Comparison of ENCODE assay signal across 11 cellular contexts in genomic region chr4:174119818-174120217, GRCh38.
A peak's percentile ranks its signal among the peaks of the same experiment; 100 is the strongest.
DNase-seq lines count a peak whose midpoint lies in the region; ATAC-seq and TF ChIP-seq lines count a peak whose summit lies in the region.
"Had no signal": no experiment of that assay in that cellular context is flagged by ENCODE, and none has a peak within 500 bp of the region (broad histone marks: within the 10 kb centered on the region; RNA-seq: fewer than 3 reads in every experiment).

No MANE protein-coding gene starts in this region.

- no peak overlapping the region for H3K27ac ChIP-seq in SJCRH30
- H3K27ac ChIP-seq in Peyer's patch = peak overlapping the region in 1 of 4 donors; percentile 30

- H3K36me3 ChIP-seq in SJCRH30 (no peaks in the 10 kb centered on the region), Peyer's patch (no peaks in the 10 kb centered on the region)

- no peaks in the 10 kb centered on the region for H3K9me3 ChIP-seq in SJCRH30 (replicated peaks)
- no peaks in the 10 kb centered on the region for H3K9me3 ChIP-seq in Peyer's patch

- H3K9me3 Mint-ChIP-seq in Calu3 (ENCODE audit: low read depth, unreplicated experiment) = no peaks in the 10 kb centered on the region
- H3K9me3 Mint-ChIP-seq: activated CD4-positive, alpha-beta T cell treated with anti-CD3 and anti-CD28 coated beads, Interleukin-2, amount 10 ng/mL, durations not matched to agents 24 days and 14 days; CD8-positive, alpha-beta memory T cell had no signal

- H3K4me3 Mint-ChIP-seq in Calu3 (ENCODE audit: low read depth, unreplicated experiment) = peak overlapping the region; percentile 76
- H3K4me3 Mint-ChIP-seq: activated CD4-positive, alpha-beta T cell treated with anti-CD3 and anti-CD28 coated beads, Interleukin-2, amount 10 ng/mL, durations not matched to agents 24 days and 14 days; CD8-positive, alpha-beta memory T cell had no signal

- H3K36me3 Mint-ChIP-seq in Calu3 (ENCODE audit: insufficient read depth, unreplicated experiment) = peaks cover 6% of the 10 kb centered on the region
- H3K36me3 Mint-ChIP-seq: CD8-positive, alpha-beta memory T cell had no signal

- H3K27me3 Mint-ChIP-seq in Calu3 (ENCODE audit: unreplicated experiment) = no peaks in the 10 kb centered on the region

- no peak overlapping the region for H3K27ac Mint-ChIP-seq in Calu3 (ENCODE audit: unreplicated experiment)
- H3K27ac Mint-ChIP-seq: activated CD4-positive, alpha-beta T cell treated with anti-CD3 and anti-CD28 coated beads, Interleukin-2, amount 10 ng/mL, durations not matched to agents 24 days and 14 days had no signal

- no peak for TF ChIP-seq CTCF in Calu3 (IDR thresholded peaks at IDR 0.05; ENCODE audit: unreplicated experiment)
- no peak for TF ChIP-seq CTCF in fibroblast of villous mesenchyme (IDR thresholded peaks at IDR 0.05; ENCODE audit: insufficient read depth, low read depth, low read length)
- TF ChIP-seq CTCF in Peyer's patch (IDR thresholded peaks at IDR 0.05) = no peak

- H3K4me1 Mint-ChIP-seq in Calu3 (ENCODE audit: low read depth, unreplicated experiment) = no peaks in the 10 kb centered on the region
- H3K4me1 Mint-ChIP-seq: activated CD4-positive, alpha-beta T cell treated with anti-CD3 and anti-CD28 coated beads, Interleukin-2, amount 10 ng/mL, durations not matched to agents 24 days and 14 days had no signal

- intact Hi-C loops in Calu3 (cut with micrococcal nuclease; ENCODE audit: unreplicated experiment) = loop anchor here (2.0 kb wide), 2 partner anchors 115 to 615 kb away; no protein-coding TSS in a partner anchor

- H3K4me3 ChIP-seq in SJCRH30 (peak overlapping the region; percentile 49; the same call in 1 of the 2 replicates), fibroblast of villous mesenchyme (ENCODE audit: low read depth, low read length) (peak overlapping the region; percentile 43), Peyer's patch (peak overlapping the region in 1 of 4 donors; percentile 31)

- BruUV-seq in Calu3 (replicated peaks; lab: Mats Ljungman, UMichigan) = no TSS peak

- CTCF ChIA-PET in Calu3 (lab: Charles Lee) = interaction anchor here (0.5 kb wide), 1 partner anchor 629 kb away, joined by 3 read pairs; no protein-coding TSS in a partner anchor

- TF ChIP-seq POLR2A in Peyer's patch (IDR thresholded peaks at IDR 0.05) = no peak

- DNase-seq in Calu3 (no peak), SJCRH30 (peak in 1 of 2 experiments; percentile 1), fibroblast of villous mesenchyme (ENCODE audit: low read depth) (no peak), renal cortical epithelial cell (ENCODE audit: low read depth) (peak; percentile 50), activated gamma-delta T cell treated with Interleukin-2 at 50 U/mL for 16 hours (no peak), Peyer's patch (no peak), iPS-NIHi7 (ENCODE audit: extremely low spot score) (no peak)
- DNase-seq: activated naive CD4-positive, alpha-beta T cell treated with anti-CD3 and anti-CD28 coated beads, Interleukin-2, amount 50 U/mL, for 16 hours had no signal

- no peaks in the 10 kb centered on the region for H3K4me1 ChIP-seq in SJCRH30
- H3K4me1 ChIP-seq in Peyer's patch = no peaks in the 10 kb centered on the region

- H3K27me3 ChIP-seq in SJCRH30 (no peaks in the 10 kb centered on the region), Peyer's patch (no peaks in the 10 kb centered on the region)

- ATAC-seq in HG03045 (IDR thresholded peaks at IDR 0.05; ENCODE audit: unreplicated experiment) = no peak
